In the genomic region with DNA sequence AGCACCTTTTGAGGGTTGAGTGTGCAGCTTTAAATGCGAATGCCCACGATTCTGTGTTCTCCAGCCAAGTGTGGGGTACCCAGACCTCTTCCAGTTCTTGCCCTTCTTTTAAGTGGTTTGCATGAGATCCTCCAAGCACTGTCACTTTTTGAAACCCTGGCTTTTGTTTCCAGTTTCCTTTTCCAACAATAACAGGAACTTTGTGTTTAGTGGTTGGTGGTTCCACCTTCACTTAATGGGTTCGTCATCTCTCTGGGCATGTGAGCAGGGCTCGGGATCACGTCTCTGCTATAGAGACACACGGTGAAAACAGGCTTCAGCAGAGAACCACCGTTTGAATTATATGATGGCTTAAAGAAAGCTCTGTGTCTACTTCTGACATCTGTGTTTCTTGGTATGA, we compare ENCODE assay signal across 15 cellular contexts.
DNase-seq lines count a peak whose midpoint lies in the region; ATAC-seq and TF ChIP-seq lines count a peak whose summit lies in the region.
"Had no signal": no experiment of that assay in that cellular context is flagged by ENCODE, and none has a peak within 500 bp of the region (broad histone marks: within the 10 kb centered on the region; RNA-seq: fewer than 3 reads in every experiment).

No MANE protein-coding gene starts in this region.

- H3K4me3 ChIP-seq in fibroblast of the aortic adventitia (ENCODE audit: low read depth, low read length): no peak overlapping the region

- H3K36me3 Mint-ChIP-seq in activated T-cell treated with anti-CD3 and anti-CD28 coated beads, Interleukin-2, amount 50 U/mL, for 72 hours (ENCODE audit: insufficient read depth in 2 of 2): peaks cover 11 to 13% of the 10 kb centered on the region in 2 donors

- peaks cover 21% of the 10 kb centered on the region for H3K4me1 Mint-ChIP-seq in activated T-cell treated with anti-CD3 and anti-CD28 coated beads, Interleukin-2, amount 50 U/mL, for 72 hours (ENCODE audit: low read depth)

- peak; percentile 61 to 67 for ATAC-seq in activated T-cell treated with anti-CD3 and anti-CD28 coated beads, Interleukin-2, amount 50 U/mL, for 72 hours (replicated peaks in 1 of 2)
- ATAC-seq in GM21529 (IDR thresholded peaks at IDR 0.05; ENCODE audit: unreplicated experiment): no peak
- ATAC-seq in HG02642 (IDR thresholded peaks at IDR 0.05; ENCODE audit: poor library complexity, unreplicated experiment): no peak
- ATAC-seq: activated CD4-positive, CD25-positive, alpha-beta regulatory T cell treated with anti-CD3 and anti-CD28 coated beads, Interleukin-2, amount 50 U/mL, for 24 hours had no signal

- H3K27me3 Mint-ChIP-seq in activated T-cell treated with anti-CD3 and anti-CD28 coated beads, Interleukin-2, amount 50 U/mL, for 72 hours (ENCODE audit: low read depth): no peaks in the 10 kb centered on the region
- H3K27me3 Mint-ChIP-seq: natural killer cell treated with Interleukin-12 subunit alpha and Interleukin-12 subunit beta and Interleukin-15 and Interleukin-18, amount 100 ng/mL, for 72 hours had no signal

- peak overlapping the region in 1 of 2 donors; percentile 39 for H3K4me3 Mint-ChIP-seq in activated T-cell treated with anti-CD3 and anti-CD28 coated beads, Interleukin-2, amount 50 U/mL, for 72 hours
- H3K4me3 Mint-ChIP-seq: natural killer cell treated with Interleukin-12 subunit alpha and Interleukin-12 subunit beta and Interleukin-15 and Interleukin-18, amount 100 ng/mL, for 72 hours had no signal

- H3K27ac Mint-ChIP-seq in activated T-cell treated with anti-CD3 and anti-CD28 coated beads, Interleukin-2, amount 50 U/mL, for 72 hours: no peak overlapping the region
- H3K27ac Mint-ChIP-seq: natural killer cell treated with Interleukin-12 subunit alpha and Interleukin-12 subunit beta and Interleukin-15 and Interleukin-18, amount 100 ng/mL, for 72 hours had no signal

- TF ChIP-seq CTCF in fibroblast of the aortic adventitia (IDR thresholded peaks at IDR 0.05; ENCODE audit: insufficient read depth, low read length): no peak

- H3K9me3 Mint-ChIP-seq in activated T-cell treated with anti-CD3 and anti-CD28 coated beads, Interleukin-2, amount 50 U/mL, for 72 hours: peaks cover 5 to 7% of the 10 kb centered on the region in 2 donors

- DNase-seq in activated T-cell treated with anti-CD3 and anti-CD28 coated beads, Interleukin-2, amount 50 U/mL, for 72 hours: no peak
- DNase-seq in activated T-cell treated with anti-CD3 and anti-CD28 coated beads for 4 hours (no peak), UCSD-AML1 (lab: John Stamatoyannopoulos, UW; ENCODE audit: unreplicated experiment) (peak; percentile 32), fibroblast of the aortic adventitia (ENCODE audit: low read depth) (peak; percentile 24), stromal cell of bone marrow (ENCODE audit: low read depth) (peak; percentile 48), T1000 (lab: John Stamatoyannopoulos, UW) (no peak)
- DNase-seq: ACHN, Caco-2, NCI-H2029 treated with DMSO at 0.1 percent for 48 hours, NCI-H526 treated with DMSO at 0.1 percent for 48 hours, RPMI8226 had no signal

Comparison
In these comparisons a context has a peak if more than half of its experiments do, and no peak if none do; other contexts are left out.
1. ATAC-seq: peak in activated T-cell treated with anti-CD3 and anti-CD28 coated beads, Interleukin-2, amount 50 U/mL, for 72 hours (2 of 2); none in GM21529 (single experiment) and HG02642 (single experiment).
2. DNase-seq: peak in UCSD-AML1 (single experiment), fibroblast of the aortic adventitia (single experiment) and stromal cell of bone marrow (single experiment); none in activated T-cell treated with anti-CD3 and anti-CD28 coated beads, Interleukin-2, amount 50 U/mL, for 72 hours (0 of 2), activated T-cell treated with anti-CD3 and anti-CD28 coated beads for 4 hours (single experiment) and T1000 (single experiment).